Comparison of ENCODE assay signal across 8 cellular contexts in the genomic region with DNA sequence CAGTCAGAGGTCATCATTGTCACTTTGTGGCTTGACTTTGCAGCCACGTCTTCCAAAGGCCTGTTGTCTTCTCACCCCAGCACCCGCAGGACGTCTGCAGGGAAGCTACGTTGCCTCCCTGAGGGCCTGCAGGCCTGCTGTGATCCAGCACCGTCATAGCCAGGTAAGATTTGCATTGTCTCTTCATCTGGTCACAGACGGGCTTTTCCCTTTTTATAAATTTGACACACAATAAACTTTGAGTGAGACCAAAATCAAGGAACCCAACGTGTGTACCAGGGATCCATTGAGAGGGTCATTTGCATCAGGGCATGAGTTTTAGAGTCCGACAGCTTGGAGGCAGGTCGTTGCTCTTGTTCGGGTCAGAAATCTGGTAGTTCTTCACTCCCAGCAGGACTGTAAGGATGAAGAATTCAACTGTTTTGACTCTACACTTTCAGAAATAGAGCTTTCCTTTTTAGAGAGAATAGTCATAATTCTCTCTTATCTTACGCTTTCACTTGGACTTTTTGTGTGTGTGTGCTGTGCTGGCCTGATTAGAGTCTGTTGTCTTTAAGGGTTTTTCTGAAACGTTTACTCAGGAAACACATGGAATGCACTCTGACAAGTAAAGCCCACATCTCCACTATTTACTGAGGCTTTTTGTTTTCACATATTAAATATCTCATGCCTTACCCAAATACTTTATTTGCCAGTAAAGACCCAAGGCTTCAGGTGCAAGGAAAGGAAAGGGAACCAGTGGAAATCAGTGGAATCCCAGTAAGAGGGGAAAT.
DNase-seq lines count a peak whose midpoint lies in the region; ATAC-seq and FAIRE-seq lines count a peak whose summit lies in the region.

No MANE protein-coding gene starts in this region.

- no peaks in the 10 kb centered on the region for H3K27me3 ChIP-seq in small intestine (ENCODE audit: control insufficient read depth in 2 of 2, insufficient read depth in 2 of 2, low read length in 2 of 2)

- H3K9me3 ChIP-seq in small intestine (ENCODE audit: control insufficient read depth, low read depth), result no peaks in the 10 kb centered on the region

- no peaks in the 10 kb centered on the region for H3K36me3 ChIP-seq in small intestine (ENCODE audit: control insufficient read depth in 2 of 2, insufficient read depth in 2 of 2, low read length in 2 of 2)

- ATAC-seq in HG03175 (IDR thresholded peaks at IDR 0.05; ENCODE audit: unreplicated experiment) (peak; percentile 75), GM18517 (IDR thresholded peaks at IDR 0.05; ENCODE audit: unreplicated experiment) (no peak)

- FAIRE-seq in GM19239 (lab: Jason Lieb, UNC) (peak; percentile 91), small intestine (lab: Jason Lieb, UNC) (no peak)

- H3K27ac ChIP-seq in small intestine (ENCODE audit: low read depth in 1 of 2, low read length in 1 of 2), result peak overlapping the region; percentile 28 to 94
- no peak overlapping the region for H3K27ac ChIP-seq in caudate nucleus (ENCODE audit: low read depth, low read length)

- H3K4me3 ChIP-seq in small intestine (ENCODE audit: low read depth in 1 of 2, low read length in 2 of 2), result no peak overlapping the region

- DNase-seq in GM19239 (ENCODE audit: insufficient read length, low spot score), result no peak
- DNase-seq in activated T-cell treated with anti-CD3 and anti-CD28 coated beads, Interleukin-2, amount 50 U/mL, for 1 hour, result peak; percentile 53
- no peak for DNase-seq in small intestine
- no peak for DNase-seq in caudate nucleus (lab: John Stamatoyannopoulos, UW)
- no peak for DNase-seq in NCI-H446 treated with DMSO at 0.1 percent for 48 hours (lab: John Stamatoyannopoulos, UW)
- DNase-seq in NCI-H2196 (lab: John Stamatoyannopoulos, UW; ENCODE audit: unreplicated experiment), result no peak

- WGBS in small intestine, 3 donors, result 52 to 62% (median 54%) methylated on average over 12 of the region's 12 CpGs

- H3K4me1 ChIP-seq in small intestine (ENCODE audit: control insufficient read depth in 2 of 2, insufficient read depth in 1 of 2, low read depth in 1 of 2, low read length in 1 of 2), result no peaks in the 10 kb centered on the region
